8 cellular contexts compared by ENCODE assay signal in the genomic region with DNA sequence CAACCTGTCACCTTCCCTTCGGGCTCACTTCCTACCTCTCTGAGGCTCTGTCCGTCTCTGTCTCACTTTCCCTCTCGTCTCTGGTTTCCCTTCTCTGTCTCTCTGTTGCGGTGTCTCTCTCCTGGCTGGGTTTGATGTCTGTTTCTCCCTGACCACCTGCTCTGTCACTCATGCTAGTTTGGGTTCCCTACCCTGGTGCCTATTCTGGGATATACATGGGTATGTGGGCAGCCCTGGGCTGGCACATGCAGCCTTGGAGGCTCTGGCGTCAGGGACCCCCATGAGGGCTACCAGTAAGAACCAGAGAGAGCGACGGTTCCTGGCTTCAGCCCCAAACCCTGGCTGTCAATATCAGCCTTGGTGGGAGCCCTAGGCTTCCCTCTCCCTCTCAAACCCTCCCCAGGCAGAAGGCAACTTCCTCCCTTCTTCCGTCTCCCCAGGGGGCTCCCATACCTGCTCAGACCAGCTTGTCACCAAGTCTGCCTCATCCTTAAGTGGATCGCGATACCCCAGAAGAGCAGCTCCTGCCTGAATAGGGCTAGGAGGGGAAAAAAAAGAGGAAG. TPM values are rescaled to one million over a fixed set of nuclear protein-coding genes. Genes with fewer than 3 reads are reported as not detected.
DNase-seq lines count a peak whose midpoint lies in the region; ATAC-seq, FAIRE-seq and TF ChIP-seq lines count a peak whose summit lies in the region.

No MANE protein-coding gene starts in this region.

- H3K36me3 ChIP-seq in endothelial cell of umbilical vein (ENCODE audit: control insufficient read depth in 2 of 2, extremely low read depth in 1 of 2, insufficient read depth in 2 of 2, low read length in 2 of 2): no peaks in the 10 kb centered on the region

- DNase-seq in GM12891 (ENCODE audit: insufficient read length, low spot score): no peak
- DNase-seq in endothelial cell of umbilical vein (ENCODE audit: low read depth, low spot score): no peak
- DNase-seq in progenitor cell of endocrine pancreas (ENCODE audit: low spot score, unreplicated experiment): no peak
- no peak for DNase-seq in UCSD-AML1 (lab: John Stamatoyannopoulos, UW; ENCODE audit: unreplicated experiment)
- DNase-seq in SKM-1 (lab: John Stamatoyannopoulos, UW; ENCODE audit: unreplicated experiment): no peak
- no peak for DNase-seq in cerebellar nuclear complex (lab: John Stamatoyannopoulos, UW)

- H3K4me2 ChIP-seq in endothelial cell of umbilical vein (ENCODE audit: insufficient read depth, low read length): peak overlapping the region; percentile 74

- peak overlapping the region; percentile 61 for H3K27ac ChIP-seq in endothelial cell of umbilical vein (ENCODE audit: insufficient read depth, low read depth, low read length)

- no peaks in the 10 kb centered on the region for H3K9me1 ChIP-seq in endothelial cell of umbilical vein (replicated peaks; ENCODE audit: control insufficient read depth, extremely low read depth, insufficient read depth, low read length)

- peak overlapping the region; percentile 45 to 72 (median 72) for H3K4me3 ChIP-seq in endothelial cell of umbilical vein (replicated peaks in 1 of 3; ENCODE audit: insufficient read depth in 1 of 3, low read depth in 1 of 3, low read length in 3 of 3)

- H3K9me3 Mint-ChIP-seq in IgD-negative memory B cell (no peaks in the 10 kb centered on the region), progenitor cell of endocrine pancreas (ENCODE audit: low read depth) (peaks cover 2% of the 10 kb centered on the region)

- no peak for ATAC-seq in HG03354 (IDR thresholded peaks at IDR 0.05; ENCODE audit: poor library complexity, severe bottlenecking, unreplicated experiment)

- peaks cover 2% of the 10 kb centered on the region for H3K36me3 Mint-ChIP-seq in IgD-negative memory B cell
- peaks cover 6% of the 10 kb centered on the region for H3K36me3 Mint-ChIP-seq in progenitor cell of endocrine pancreas (ENCODE audit: insufficient read depth)

- intact Hi-C loops in endothelial cell of umbilical vein (cut with micrococcal nuclease): loop anchor here (1.0 to 5.0 kb wide), 5 partner anchors 7 to 119 kb away; a partner anchor contains a TSS

- H3K4me1 Mint-ChIP-seq in IgD-negative memory B cell (peaks cover 8 to 10% (median 9%) of the 10 kb centered on the region in 3 donors), progenitor cell of endocrine pancreas (ENCODE audit: low read depth) (peaks cover 6% of the 10 kb centered on the region)

- POLR2A ChIA-PET in endothelial cell of umbilical vein (lab: Charles Lee): interaction anchor here (0.7 kb wide), 1 partner anchor 9 kb away, joined by 3 read pairs; no protein-coding TSS in a partner anchor

- CTCF ChIA-PET in endothelial cell of umbilical vein (lab: Charles Lee): interaction anchor here (1.0 to 1.5 kb wide), 4 partner anchors 11 to 119 kb away, joined by 3 to 6 read pairs (median 4); a partner anchor contains a TSS

- H3K79me2 ChIP-seq in endothelial cell of umbilical vein (ENCODE audit: control insufficient read depth, insufficient read depth, low read length): peaks cover 14% of the 10 kb centered on the region

- no peaks in the 10 kb centered on the region for H3K27me3 Mint-ChIP-seq in IgD-negative memory B cell
- H3K27me3 Mint-ChIP-seq in progenitor cell of endocrine pancreas: no peaks in the 10 kb centered on the region

- TF ChIP-seq CTCF in endothelial cell of umbilical vein (IDR thresholded peaks at IDR 0.05; ENCODE audit: extremely low read depth in 1 of 2, insufficient read depth in 1 of 2, low read depth in 1 of 2, low read length in 2 of 2) (no peak), progenitor cell of endocrine pancreas (IDR thresholded peaks at IDR 0.05; ENCODE audit: unreplicated experiment) (no peak)

- H3K9me3 ChIP-seq in endothelial cell of umbilical vein (replicated peaks; ENCODE audit: control insufficient read depth, insufficient read depth, low read length): no peaks in the 10 kb centered on the region

- FAIRE-seq in GM12891 (lab: Jason Lieb, UNC) (peak; percentile 51), endothelial cell of umbilical vein (lab: Jason Lieb, UNC) (no peak)

- H3K4me1 ChIP-seq in endothelial cell of umbilical vein (ENCODE audit: control insufficient read depth, extremely low read depth, insufficient read depth, low read length): peaks cover 22% of the 10 kb centered on the region

- dilution Hi-C loops in endothelial cell of umbilical vein (cut with MboI; ENCODE audit: extremely low pct_ligation_motif_present, low sequenced_read_pairs): no loop called here

- H3K4me3 Mint-ChIP-seq in IgD-negative memory B cell: peak overlapping the region; percentile 75 to 85 (median 80)
- peak overlapping the region; percentile 35 for H3K4me3 Mint-ChIP-seq in progenitor cell of endocrine pancreas (ENCODE audit: low read depth)

- H3K27me3 ChIP-seq in endothelial cell of umbilical vein (ENCODE audit: control insufficient read depth in 2 of 2, insufficient read depth in 2 of 2, low read length in 2 of 2): no peaks in the 10 kb centered on the region

- no peaks in the 10 kb centered on the region for H4K20me1 ChIP-seq in endothelial cell of umbilical vein (replicated peaks; ENCODE audit: control insufficient read depth, extremely low read depth, insufficient read depth, low read length)

- peak overlapping the region in 2 of 3 donors; percentile 53 to 86 for H3K27ac Mint-ChIP-seq in IgD-negative memory B cell
- no peak overlapping the region for H3K27ac Mint-ChIP-seq in progenitor cell of endocrine pancreas

- H3K9ac ChIP-seq in endothelial cell of umbilical vein (replicated peaks; ENCODE audit: extremely low read depth, insufficient read depth, low read length): peak overlapping the region; percentile 65

- TSS peak; percentile 32 for BruUV-seq in endothelial cell of umbilical vein (replicated peaks; lab: Mats Ljungman, UMichigan)

- no peak overlapping the region for H2AFZ ChIP-seq in endothelial cell of umbilical vein (ENCODE audit: low read depth, low read length)

- TF ChIP-seq POLR2A in GM12891 (IDR thresholded peaks at IDR 0.05; ENCODE audit: low read depth, low read length): no peak
- TF ChIP-seq POLR2A in endothelial cell of umbilical vein (IDR thresholded peaks at IDR 0.05; ENCODE audit: low read depth, low read length): no peak

RNA-seq across cellular contexts. Expression of a gene that starts 0.3 kb away (rescaled TPM):
- 11.7 TPM for polyA plus RNA-seq in GM12891 (2012; ENCODE audit: low read depth, missing spikeins)
- polyA plus RNA-seq in IgD-negative memory B cell (29.4 TPM), endothelial cell of umbilical vein (84.9 and 90.8 TPM in 2 replicates)
- total RNA-seq in endothelial cell of umbilical vein (47.5 and 61.5 TPM in 2 replicates), progenitor cell of endocrine pancreas (12.7 and 14.3 TPM in 2 replicates)
- polyA plus RNA-seq in endothelial cell of umbilical vein (2011; cell fraction: cytosol; rRNA removed): 52.3 and 57.1 TPM in 2 replicates
- polyA plus RNA-seq in endothelial cell of umbilical vein (2011; cell fraction: nucleus; rRNA removed): 36.1 and 37.4 TPM in 2 replicates
- polyA plus RNA-seq in endothelial cell of umbilical vein (2012): 109 and 110 TPM in 2 replicates
- polyA minus RNA-seq in endothelial cell of umbilical vein: 49.5 and 53.4 TPM in 2 replicates
- 13.8 TPM for polyA minus RNA-seq in endothelial cell of umbilical vein (2011; cell fraction: cytosol; rRNA and poly(A)+ RNA removed)
- polyA minus RNA-seq in endothelial cell of umbilical vein (2011; cell fraction: nucleus; rRNA and poly(A)+ RNA removed): 8.6 and 12.2 TPM in 2 replicates

RNA-seq across cellular contexts. Expression of a gene that starts 2.6 kb away (rescaled TPM):
- 20.7 TPM for polyA plus RNA-seq in GM12891 (2012; ENCODE audit: low read depth, missing spikeins)
- 51.3 TPM for polyA plus RNA-seq in IgD-negative memory B cell
- 43.4 and 46.6 TPM in 2 replicates for total RNA-seq in endothelial cell of umbilical vein
- polyA plus RNA-seq in endothelial cell of umbilical vein: 33.8 and 37.2 TPM in 2 replicates
- polyA plus RNA-seq in endothelial cell of umbilical vein (2011; cell fraction: cytosol; rRNA removed): 16.7 and 24.8 TPM in 2 replicates
- 175 and 186 TPM in 2 replicates for polyA plus RNA-seq in endothelial cell of umbilical vein (2011; cell fraction: nucleus; rRNA removed)
- 18.7 and 22.4 TPM in 2 replicates for polyA plus RNA-seq in endothelial cell of umbilical vein (2012)
- 20.5 and 27.7 TPM in 2 replicates for polyA minus RNA-seq in endothelial cell of umbilical vein
- polyA minus RNA-seq in endothelial cell of umbilical vein (2011; cell fraction: cytosol; rRNA and poly(A)+ RNA removed): 22.4 TPM
- 28.5 and 35.5 TPM in 2 replicates for polyA minus RNA-seq in endothelial cell of umbilical vein (2011; cell fraction: nucleus; rRNA and poly(A)+ RNA removed)
- 34.5 and 38.4 TPM in 2 replicates for total RNA-seq in progenitor cell of endocrine pancreas

RNA-seq across cellular contexts. Expression of a gene that starts 10.6 kb away (rescaled TPM):
- 5,072 TPM for polyA plus RNA-seq in GM12891 (2012; ENCODE audit: low read depth, missing spikeins)
- polyA plus RNA-seq in IgD-negative memory B cell (5,716 TPM), endothelial cell of umbilical vein (6,375 and 7,586 TPM in 2 replicates)
- total RNA-seq in endothelial cell of umbilical vein (2,493 and 2,979 TPM in 2 replicates), progenitor cell of endocrine pancreas (2,364 and 2,443 TPM in 2 replicates)
- polyA plus RNA-seq in endothelial cell of umbilical vein (2011; cell fraction: cytosol; rRNA removed): 8,116 and 9,197 TPM in 2 replicates
- 2,307 and 2,831 TPM in 2 replicates for polyA plus RNA-seq in endothelial cell of umbilical vein (2011; cell fraction: nucleus; rRNA removed)
- polyA plus RNA-seq in endothelial cell of umbilical vein (2012): 3,703 and 5,650 TPM in 2 replicates
- 1,869 and 2,194 TPM in 2 replicates for polyA minus RNA-seq in endothelial cell of umbilical vein
- 1,135 TPM for polyA minus RNA-seq in endothelial cell of umbilical vein (2011; cell fraction: cytosol; rRNA and poly(A)+ RNA removed)
- 299 and 338 TPM in 2 replicates for polyA minus RNA-seq in endothelial cell of umbilical vein (2011; cell fraction: nucleus; rRNA and poly(A)+ RNA removed)

RNA-seq across cellular contexts. Expression of a gene that starts 19.7 kb away (rescaled TPM):
- 29.8 TPM for polyA plus RNA-seq in GM12891 (2012; ENCODE audit: low read depth, missing spikeins)
- polyA plus RNA-seq in IgD-negative memory B cell (93.9 TPM), endothelial cell of umbilical vein (322 and 393 TPM in 2 replicates)
- total RNA-seq in endothelial cell of umbilical vein (136 and 145 TPM in 2 replicates), progenitor cell of endocrine pancreas (82.1 and 87.5 TPM in 2 replicates)
- 180 and 185 TPM in 2 replicates for polyA plus RNA-seq in endothelial cell of umbilical vein (2011; cell fraction: cytosol; rRNA removed)
- polyA plus RNA-seq in endothelial cell of umbilical vein (2011; cell fraction: nucleus; rRNA removed): 130 and 132 TPM in 2 replicates
- 147 and 167 TPM in 2 replicates for polyA plus RNA-seq in endothelial cell of umbilical vein (2012)
- polyA minus RNA-seq in endothelial cell of umbilical vein: 155 and 168 TPM in 2 replicates
- 80.7 TPM for polyA minus RNA-seq in endothelial cell of umbilical vein (2011; cell fraction: cytosol; rRNA and poly(A)+ RNA removed)
- polyA minus RNA-seq in endothelial cell of umbilical vein (2011; cell fraction: nucleus; rRNA and poly(A)+ RNA removed): 33.2 and 34.9 TPM in 2 replicates

RNA-seq across cellular contexts. Expression of a gene that starts 28.2 kb away (rescaled TPM):
- polyA plus RNA-seq in GM12891 (2012; ENCODE audit: low read depth, missing spikeins): 84.9 TPM
- polyA plus RNA-seq in IgD-negative memory B cell (38.1 TPM), endothelial cell of umbilical vein (247 and 267 TPM in 2 replicates)
- total RNA-seq in endothelial cell of umbilical vein (128 and 131 TPM in 2 replicates), progenitor cell of endocrine pancreas (149 and 151 TPM in 2 replicates)
- 167 and 182 TPM in 2 replicates for polyA plus RNA-seq in endothelial cell of umbilical vein (2011; cell fraction: cytosol; rRNA removed)
- polyA plus RNA-seq in endothelial cell of umbilical vein (2011; cell fraction: nucleus; rRNA removed): 1,001 and 1,020 TPM in 2 replicates
- polyA plus RNA-seq in endothelial cell of umbilical vein (2012): 130 and 167 TPM in 2 replicates
- polyA minus RNA-seq in endothelial cell of umbilical vein: 141 and 144 TPM in 2 replicates
- polyA minus RNA-seq in endothelial cell of umbilical vein (2011; cell fraction: cytosol; rRNA and poly(A)+ RNA removed): 29.2 TPM
- polyA minus RNA-seq in endothelial cell of umbilical vein (2011; cell fraction: nucleus; rRNA and poly(A)+ RNA removed): 114 and 123 TPM in 2 replicates
